ENCODE assay signal across 16 cellular contexts in the genomic region with DNA sequence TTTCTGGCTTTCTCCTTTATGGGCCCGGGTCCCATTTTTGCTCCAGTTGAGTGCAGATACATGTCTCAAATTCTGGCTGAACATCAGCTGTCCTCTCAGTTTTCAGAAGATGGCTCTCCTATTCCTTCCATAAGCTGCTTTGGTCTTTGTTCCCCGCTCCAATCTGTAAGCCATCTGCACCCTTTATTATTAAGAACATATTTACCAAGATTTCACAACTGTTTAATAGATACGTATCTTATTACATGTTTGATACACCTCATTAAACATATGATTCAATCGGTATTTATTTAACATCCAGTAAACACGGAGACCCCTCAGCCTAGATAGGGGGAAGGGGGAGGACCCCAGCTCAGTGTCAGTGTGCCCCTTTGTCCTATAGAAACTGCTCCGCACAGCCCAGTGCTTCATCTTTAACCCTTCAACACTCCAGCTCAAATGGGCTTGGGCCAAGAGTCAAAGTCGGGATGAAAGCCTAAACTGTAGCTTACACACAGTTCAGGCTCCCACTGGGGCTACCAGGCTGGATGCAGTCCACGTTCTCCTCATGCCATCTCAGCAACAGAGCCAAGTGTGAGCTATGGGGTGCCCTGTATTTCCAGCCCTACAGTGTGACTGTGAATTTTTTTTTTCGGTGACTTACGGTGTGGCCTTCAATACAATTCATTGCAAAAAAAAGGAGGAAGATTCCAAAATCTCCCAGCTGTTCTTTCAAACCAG.
DNase-seq lines count a peak whose midpoint lies in the region; ATAC-seq and TF ChIP-seq lines count a peak whose summit lies in the region.
"Had no signal": no experiment of that assay in that cellular context is flagged by ENCODE, and none has a peak within 500 bp of the region (broad histone marks: within the 10 kb centered on the region; RNA-seq: fewer than 3 reads in every experiment).

No MANE protein-coding gene starts in this region.

- peaks cover 14% of the 10 kb centered on the region for H3F3A ChIP-seq in smooth muscle cell (ENCODE audit: low read depth)

- no peaks in the 10 kb centered on the region for H3K9me3 Mint-ChIP-seq in endothelial cell (ENCODE audit: unreplicated experiment)
- H3K9me3 Mint-ChIP-seq in CD4-positive, alpha-beta memory T cell: peaks cover 0 to 12% (median 3%) of the 10 kb centered on the region in 8 donors

- 91% methylated on average over 10 of the region's 10 CpGs for WGBS in smooth muscle cell (ENCODE audit: low lambda C conversion rate)

- H3K27ac ChIP-seq in smooth muscle cell (ENCODE audit: low read depth): peak overlapping the region; percentile 98
- H3K27ac ChIP-seq in CD4-positive, alpha-beta memory T cell (ENCODE audit: low read depth, low read length): no peak overlapping the region
- H3K27ac ChIP-seq: 22Rv1, WERI-Rb-1 had no signal

- CTCF ChIA-PET in CD4-positive, alpha-beta memory T cell (lab: Charles Lee; ENCODE audit: partially characterized antibody): no interaction called here

- H3K27me3 ChIP-seq in smooth muscle cell (ENCODE audit: low read depth): no peaks in the 10 kb centered on the region
- no peaks in the 10 kb centered on the region for H3K27me3 ChIP-seq in CD4-positive, alpha-beta memory T cell (ENCODE audit: insufficient read depth, low read length)

- no peak overlapping the region for H3K4me3 ChIP-seq in smooth muscle cell
- H3K4me3 ChIP-seq in CD4-positive, alpha-beta memory T cell (ENCODE audit: low read length in 2 of 2): no peak overlapping the region

- H3K27me3 Mint-ChIP-seq in endothelial cell (ENCODE audit: unreplicated experiment): no peaks in the 10 kb centered on the region
- peaks cover 0 to 2% of the 10 kb centered on the region in 2 donors for H3K27me3 Mint-ChIP-seq in CD4-positive, alpha-beta memory T cell

- no peaks in the 10 kb centered on the region for H3K9me3 ChIP-seq in smooth muscle cell (replicated peaks; ENCODE audit: low read depth)
- no peaks in the 10 kb centered on the region for H3K9me3 ChIP-seq in CD4-positive, alpha-beta memory T cell (ENCODE audit: control insufficient read depth in 1 of 2, low read length in 2 of 2)

- H3K79me2 ChIP-seq in smooth muscle cell (ENCODE audit: low read depth): no peaks in the 10 kb centered on the region

- H3K4me1 ChIP-seq in smooth muscle cell (ENCODE audit: low read depth): peaks cover 7% of the 10 kb centered on the region
- no peaks in the 10 kb centered on the region for H3K4me1 ChIP-seq in CD4-positive, alpha-beta memory T cell (ENCODE audit: insufficient read depth, low read length)

- H4K20me1 ChIP-seq in smooth muscle cell (ENCODE audit: low read depth): no peaks in the 10 kb centered on the region

- H3K27ac Mint-ChIP-seq in endothelial cell (ENCODE audit: unreplicated experiment): peak overlapping the region; percentile 5
- H3K27ac Mint-ChIP-seq in CD4-positive, alpha-beta memory T cell: no peak overlapping the region

- H3K36me3 ChIP-seq in smooth muscle cell (ENCODE audit: low read depth): no peaks in the 10 kb centered on the region
- no peaks in the 10 kb centered on the region for H3K36me3 ChIP-seq in CD4-positive, alpha-beta memory T cell (ENCODE audit: insufficient read depth, low read length)
- H3K36me3 ChIP-seq: WERI-Rb-1 had no signal

- ATAC-seq in GM18870 (IDR thresholded peaks at IDR 0.05; ENCODE audit: unreplicated experiment): no peak

- H2AFZ ChIP-seq in smooth muscle cell (ENCODE audit: low read depth): no peak overlapping the region

- H3K4me1 Mint-ChIP-seq in endothelial cell (ENCODE audit: unreplicated experiment): no peaks in the 10 kb centered on the region
- H3K4me1 Mint-ChIP-seq in CD4-positive, alpha-beta memory T cell: no peaks in the 10 kb centered on the region

- no peak overlapping the region for H3K4me3 Mint-ChIP-seq in endothelial cell (ENCODE audit: unreplicated experiment)
- no peak overlapping the region for H3K4me3 Mint-ChIP-seq in CD4-positive, alpha-beta memory T cell
- H3K4me3 Mint-ChIP-seq: neural crest cell had no signal

- peak overlapping the region; percentile 38 for H3K9ac ChIP-seq in smooth muscle cell (ENCODE audit: low read depth)

- peak overlapping the region; percentile 71 for H3K4me2 ChIP-seq in smooth muscle cell

- peak; percentile 28 for DNase-seq in DMS53 (lab: John Stamatoyannopoulos, UW)
- no peak for DNase-seq in DMS53 treated with DMSO at 0.1 percent for 48 hours (lab: John Stamatoyannopoulos, UW; ENCODE audit: unreplicated experiment)
- DNase-seq in NCI-H2171 (lab: John Stamatoyannopoulos, UW): peak; percentile 68
- DNase-seq in endothelial cell (ENCODE audit: low spot score): no peak
- no peak for DNase-seq in smooth muscle cell (lab: John Stamatoyannopoulos, UW; ENCODE audit: unreplicated experiment)
- DNase-seq in CD4-positive, alpha-beta memory T cell: no peak
- no peak for DNase-seq in stimulated activated CD4-positive, alpha-beta T cell treated with anti-CD3 and anti-CD28 coated beads, Interleukin-4, amount 100 ng/mL, for 24 hours
- DNase-seq: activated CD8-positive, alpha-beta memory T cell treated with anti-CD3 and anti-CD28 coated beads, Interleukin-2, amount 50 U/mL, for 48 hours; hypothalamus; left ventricle myocardium superior; small intestine; substantia nigra; WERI-Rb-1 had no signal

- POLR2A ChIA-PET in CD4-positive, alpha-beta memory T cell (lab: Charles Lee; ENCODE audit: partially characterized antibody): no interaction called here

- no peak for TF ChIP-seq CTCF in endothelial cell (IDR thresholded peaks at IDR 0.05; ENCODE audit: unreplicated experiment)
- no peak for TF ChIP-seq CTCF in smooth muscle cell (IDR thresholded peaks at IDR 0.05; ENCODE audit: borderline replicate concordance, insufficient read depth, poor library complexity, severe bottlenecking)

- intact Hi-C loops in CD4-positive, alpha-beta memory T cell (cut with micrococcal nuclease): no loop called here

- no peaks in the 10 kb centered on the region for H3K36me3 Mint-ChIP-seq in endothelial cell (ENCODE audit: low read depth, unreplicated experiment)
- H3K36me3 Mint-ChIP-seq in CD4-positive, alpha-beta memory T cell: no peaks in the 10 kb centered on the region

Comparison
In these comparisons a context has a peak if more than half of its experiments do, and no peak if none do; other contexts are left out.
1. DNase-seq: peak in DMS53 (single experiment) and NCI-H2171 (single experiment); none in DMS53 treated with DMSO at 0.1 percent for 48 hours (single experiment), endothelial cell (single experiment), smooth muscle cell (single experiment), CD4-positive, alpha-beta memory T cell (0 of 5) and stimulated activated CD4-positive, alpha-beta T cell treated with anti-CD3 and anti-CD28 coated beads, Interleukin-4, amount 100 ng/mL, for 24 hours (single experiment).